ENCODE assay signal across 9 cellular contexts in the genomic region with DNA sequence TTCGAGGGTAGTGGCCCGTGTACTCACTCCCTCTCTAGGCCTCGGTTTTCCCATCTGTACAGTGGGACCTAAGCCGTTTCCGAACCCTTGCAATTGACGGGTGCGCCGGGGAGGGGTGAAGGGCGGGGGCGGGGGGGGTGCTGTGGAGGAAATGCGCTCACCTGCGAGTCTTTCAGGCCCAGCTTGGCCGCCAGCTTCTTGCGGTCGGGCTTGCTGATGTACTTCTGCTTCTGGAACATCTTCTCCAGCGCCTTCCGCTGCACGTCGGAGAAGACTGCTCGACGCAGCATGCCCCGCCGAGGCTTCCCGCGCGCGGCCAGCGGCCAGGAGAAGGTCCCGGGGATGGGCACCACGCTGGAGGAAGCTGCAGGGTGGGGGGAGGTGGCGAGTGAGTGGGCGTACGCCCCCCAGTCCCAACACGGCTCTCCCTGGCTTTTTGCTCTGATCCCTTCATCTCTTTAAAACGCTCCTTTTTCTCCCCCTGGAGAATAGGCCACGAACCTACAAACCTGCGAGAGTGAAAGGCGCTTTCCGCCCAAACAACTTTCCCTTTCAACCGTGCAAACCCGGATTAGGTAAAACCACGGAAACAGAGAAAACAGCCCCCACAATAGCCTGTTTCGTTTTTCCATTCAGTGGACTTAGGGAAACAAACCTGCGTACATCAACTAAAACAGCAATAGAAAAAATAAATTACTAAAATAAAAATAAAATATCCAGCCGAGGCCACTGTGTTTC. TPM values are rescaled to one million over a fixed set of nuclear protein-coding genes. Genes with fewer than 3 reads are reported as not detected.
DNase-seq lines count a peak whose midpoint lies in the region; ATAC-seq and TF ChIP-seq lines count a peak whose summit lies in the region.
"Had no signal": no experiment of that assay in that cellular context is flagged by ENCODE, and none has a peak within 500 bp of the region (broad histone marks: within the 10 kb centered on the region; RNA-seq: fewer than 3 reads in every experiment).

No MANE protein-coding gene starts in this region.

- peaks cover 67% of the 10 kb centered on the region for H3K27me3 ChIP-seq in colonic mucosa
- H3K27me3 ChIP-seq in neural progenitor cell, result peaks cover 70% of the 10 kb centered on the region
- H3K27me3 ChIP-seq in WERI-Rb-1 (ENCODE audit: insufficient read depth, low read depth, severe bottlenecking), result peaks cover 49% of the 10 kb centered on the region

- H3K4me2 ChIP-seq in neural progenitor cell, result peak overlapping the region; percentile 96

- TF ChIP-seq CTCF in GM12864 (IDR thresholded peaks at IDR 0.05; ENCODE audit: low read depth, low read length, missing control alignments), result no peak
- TF ChIP-seq CTCF in colonic mucosa (IDR thresholded peaks at IDR 0.05), result no peak
- no peak for TF ChIP-seq CTCF in neural progenitor cell (IDR thresholded peaks at IDR 0.05)
- no peak for TF ChIP-seq CTCF in WERI-Rb-1 (IDR thresholded peaks at IDR 0.05; ENCODE audit: low read depth, low read length)

- H3K27ac Mint-ChIP-seq in neural progenitor cell, result no peak overlapping the region

- peaks cover 76% of the 10 kb centered on the region for H3F3A ChIP-seq in neural progenitor cell (ENCODE audit: low read depth)

- H3K4me1 ChIP-seq in colonic mucosa, result peaks cover 6% of the 10 kb centered on the region
- peaks cover 70% of the 10 kb centered on the region for H3K4me1 ChIP-seq in neural progenitor cell

- H3K9ac ChIP-seq in colonic mucosa (ENCODE audit: low read depth in 2 of 2, low read length in 2 of 2) (no peak overlapping the region), neural progenitor cell (no peak overlapping the region)

- H3K9me3 Mint-ChIP-seq in neural progenitor cell, result peaks cover 7% of the 10 kb centered on the region

- H3K9me3 ChIP-seq in colonic mucosa (no peaks in the 10 kb centered on the region), neural progenitor cell (ENCODE audit: low read depth) (no peaks in the 10 kb centered on the region), WERI-Rb-1 (ENCODE audit: severe bottlenecking) (no peaks in the 10 kb centered on the region)

- intact Hi-C loops in colonic mucosa (cut with DNase I), result no loop called here

- ATAC-seq in HG02642 (IDR thresholded peaks at IDR 0.05; ENCODE audit: poor library complexity, unreplicated experiment), result no peak

- peaks cover 3% of the 10 kb centered on the region for H3K36me3 Mint-ChIP-seq in neural progenitor cell

- H3K4me3 Mint-ChIP-seq in neural progenitor cell, result peak overlapping the region; percentile 77

- H3K4me1 Mint-ChIP-seq in neural progenitor cell, result peaks cover 46% of the 10 kb centered on the region

- DNase-seq in GM12864 (ENCODE audit: low read depth) (peak; percentile 15), NOMO-1 treated with dmso at 0.1 percent for 144 hours (lab: John Stamatoyannopoulos, UW; ENCODE audit: unreplicated experiment) (peak; percentile 7), colonic mucosa (no peak), neural progenitor cell (ENCODE audit: low spot score) (peak; percentile 83), NCI-H2171 (lab: John Stamatoyannopoulos, UW) (no peak), NCI-H510A (lab: John Stamatoyannopoulos, UW) (no peak), WERI-Rb-1 (no peak)
- DNase-seq: T1000 had no signal

- H2AFZ ChIP-seq in neural progenitor cell (replicated peaks), result peak overlapping the region; percentile 83

- peak overlapping the region; percentile 12 for H3K4me3 ChIP-seq in GM12864 (ENCODE audit: low read depth, low read length)
- H3K4me3 ChIP-seq in colonic mucosa, result peak overlapping the region; percentile 33
- H3K4me3 ChIP-seq in neural progenitor cell, result peak overlapping the region; percentile 65
- no peak overlapping the region for H3K4me3 ChIP-seq in WERI-Rb-1 (ENCODE audit: low read depth, low read length)

- H3K36me3 ChIP-seq in colonic mucosa (no peaks in the 10 kb centered on the region), neural progenitor cell (peaks cover 5% of the 10 kb centered on the region), WERI-Rb-1 (no peaks in the 10 kb centered on the region)

- H4K20me1 ChIP-seq in neural progenitor cell (ENCODE audit: low read depth), result peaks cover 42% of the 10 kb centered on the region

- peaks cover 9% of the 10 kb centered on the region for H3K79me2 ChIP-seq in neural progenitor cell (ENCODE audit: low read depth)

- peaks cover 72% of the 10 kb centered on the region for H3K27me3 Mint-ChIP-seq in neural progenitor cell (ENCODE audit: insufficient read depth, low read depth)

- no peak overlapping the region for H3K27ac ChIP-seq in colonic mucosa
- peak overlapping the region; percentile 32 for H3K27ac ChIP-seq in neural progenitor cell
- H3K27ac ChIP-seq in WERI-Rb-1, result no peak overlapping the region

RNA-seq across cellular contexts. Expression of a gene that starts 3.2 kb away (rescaled TPM):
- total RNA-seq in colonic mucosa, result not detected
- 0.43 and 5.3 TPM in 2 replicates for total RNA-seq in neural progenitor cell (ENCODE audit: low replicate concordance)

Comparison
In these comparisons a context has a peak if more than half of its experiments do, and no peak if none do; other contexts are left out.
1. DNase-seq: peak in GM12864 (single experiment), NOMO-1 treated with dmso at 0.1 percent for 144 hours (single experiment) and neural progenitor cell (single experiment); none in colonic mucosa (single experiment), NCI-H2171 (single experiment), NCI-H510A (single experiment) and WERI-Rb-1 (single experiment).